Comparison of ENCODE assay signal across 9 cellular contexts in genomic region chr18:48137354-48138208, GRCh38.
DNase-seq lines count a peak whose midpoint lies in the region; ATAC-seq lines count a peak whose summit lies in the region.
"Had no signal": no experiment of that assay in that cellular context is flagged by ENCODE, and none has a peak within 500 bp of the region (broad histone marks: within the 10 kb centered on the region; RNA-seq: fewer than 3 reads in every experiment).

No MANE protein-coding gene starts in this region.

- no peaks in the 10 kb centered on the region for H3K9me3 Mint-ChIP-seq in activated CD4-positive, alpha-beta T cell treated with anti-CD3 and anti-CD28 coated beads, Interleukin-2, amount 10 ng/mL, durations not matched to agents 24 days and 14 days
- no peaks in the 10 kb centered on the region for H3K9me3 Mint-ChIP-seq in activated T-helper 2 cell treated with anti-CD3 and anti-CD28 coated beads, Interferon-gamma antibody, Interleukin-2, Interleukin-4, amounts not matched to agents 10 μg/mL and 5 μg/mL and 100 μg/mL, durations not matched to agents 14 hours and 24 hours and 36 hours
- no peaks in the 10 kb centered on the region for H3K9me3 Mint-ChIP-seq in stimulated activated effector memory CD8-positive, alpha-beta T cell treated with anti-CD3 and anti-CD28 coated beads, Interleukin-12 subunit alpha, Interleukin-12 subunit beta, amount 100 ng/mL, for 72 hours
- H3K9me3 Mint-ChIP-seq: activated B cell treated with CpG ODN at 0.5 μM for 24 hours had no signal

- H3K4me3 Mint-ChIP-seq in activated CD4-positive, alpha-beta T cell treated with anti-CD3 and anti-CD28 coated beads, Interleukin-2, amount 10 ng/mL, durations not matched to agents 24 days and 14 days = peak overlapping the region; percentile 75
- H3K4me3 Mint-ChIP-seq in activated T-helper 2 cell treated with anti-CD3 and anti-CD28 coated beads, Interferon-gamma antibody, Interleukin-2, Interleukin-4, amounts not matched to agents 10 μg/mL and 5 μg/mL and 100 μg/mL, durations not matched to agents 14 hours and 24 hours and 36 hours (ENCODE audit: low read depth) = peak overlapping the region; percentile 57
- H3K4me3 Mint-ChIP-seq in stimulated activated effector memory CD8-positive, alpha-beta T cell treated with anti-CD3 and anti-CD28 coated beads, Interleukin-12 subunit alpha, Interleukin-12 subunit beta, amount 100 ng/mL, for 72 hours = peak overlapping the region; percentile 15
- H3K4me3 Mint-ChIP-seq: activated B cell treated with CpG ODN at 0.5 μM for 24 hours had no signal

- peaks cover 61% of the 10 kb centered on the region for H3K27me3 Mint-ChIP-seq in activated CD4-positive, alpha-beta T cell treated with anti-CD3 and anti-CD28 coated beads, Interleukin-2, amount 10 ng/mL, durations not matched to agents 24 days and 14 days
- H3K27me3 Mint-ChIP-seq in activated T-helper 2 cell treated with anti-CD3 and anti-CD28 coated beads, Interferon-gamma antibody, Interleukin-2, Interleukin-4, amounts not matched to agents 10 μg/mL and 5 μg/mL and 100 μg/mL, durations not matched to agents 14 hours and 24 hours and 36 hours (ENCODE audit: low read depth) = peaks cover 70% of the 10 kb centered on the region

- peak overlapping the region; percentile 78 for H3K27ac Mint-ChIP-seq in activated CD4-positive, alpha-beta T cell treated with anti-CD3 and anti-CD28 coated beads, Interleukin-2, amount 10 ng/mL, durations not matched to agents 24 days and 14 days
- H3K27ac Mint-ChIP-seq in activated T-helper 2 cell treated with anti-CD3 and anti-CD28 coated beads, Interferon-gamma antibody, Interleukin-2, Interleukin-4, amounts not matched to agents 10 μg/mL and 5 μg/mL and 100 μg/mL, durations not matched to agents 14 hours and 24 hours and 36 hours = peak overlapping the region; percentile 66
- H3K27ac Mint-ChIP-seq in stimulated activated effector memory CD8-positive, alpha-beta T cell treated with anti-CD3 and anti-CD28 coated beads, Interleukin-12 subunit alpha, Interleukin-12 subunit beta, amount 100 ng/mL, for 72 hours = no peak overlapping the region
- H3K27ac Mint-ChIP-seq: activated B cell treated with CpG ODN at 0.5 μM for 24 hours had no signal

- intact Hi-C loops in activated CD4-positive, alpha-beta T cell treated with anti-CD3 and anti-CD28 coated beads, Interleukin-2, amount 10 ng/mL, durations not matched to agents 24 days and 14 days (cut with micrococcal nuclease) = loop anchor here (1.0 to 5.0 kb wide), 2 partner anchors 12 to 270 kb away; partner anchors contain the start of gene ZBTB7C
- intact Hi-C loops in activated T-helper 2 cell treated with anti-CD3 and anti-CD28 coated beads, Interferon-gamma antibody, Interleukin-2, Interleukin-4, amounts not matched to agents 10 μg/mL and 5 μg/mL and 100 μg/mL, durations not matched to agents 14 hours and 24 hours and 36 hours (cut with micrococcal nuclease) = loop anchor here (2.0 to 10.0 kb wide), 2 partner anchors 13 to 277 kb away; no protein-coding TSS in a partner anchor

- DNase-seq in activated CD4-positive, alpha-beta T cell treated with anti-CD3 and anti-CD28 coated beads, Interleukin-2, amount 10 ng/mL, durations not matched to agents 24 days and 14 days = no peak
- DNase-seq in activated CD4-positive, alpha-beta T cell treated with anti-CD3 and anti-CD28 coated beads for 48 hours = no peak
- no peak for DNase-seq in activated T-helper 2 cell treated with anti-CD3 and anti-CD28 coated beads, Interferon-gamma antibody, Interleukin-2, Interleukin-4, amounts not matched to agents 10 μg/mL and 5 μg/mL and 100 μg/mL, durations not matched to agents 14 hours and 24 hours and 36 hours (ENCODE audit: low spot score)
- peak; percentile 54 for DNase-seq in kidney glomerular epithelial cell (lab: John Stamatoyannopoulos, UW)
- no peak for DNase-seq in stimulated activated effector memory CD8-positive, alpha-beta T cell treated with anti-CD3 and anti-CD28 coated beads, Interleukin-12 subunit alpha, Interleukin-12 subunit beta, amount 100 ng/mL, for 72 hours (ENCODE audit: low spot score in 2 of 2)
- DNase-seq in HPDE6-E6E7 (ENCODE audit: extremely low spot score) = no peak
- DNase-seq in amygdala (lab: John Stamatoyannopoulos, UW) = no peak
- DNase-seq: activated B cell treated with CpG ODN at 0.5 μM for 24 hours had no signal

- H3K4me1 Mint-ChIP-seq in activated CD4-positive, alpha-beta T cell treated with anti-CD3 and anti-CD28 coated beads, Interleukin-2, amount 10 ng/mL, durations not matched to agents 24 days and 14 days = peaks cover 34% of the 10 kb centered on the region
- H3K4me1 Mint-ChIP-seq in activated T-helper 2 cell treated with anti-CD3 and anti-CD28 coated beads, Interferon-gamma antibody, Interleukin-2, Interleukin-4, amounts not matched to agents 10 μg/mL and 5 μg/mL and 100 μg/mL, durations not matched to agents 14 hours and 24 hours and 36 hours (ENCODE audit: low read depth) = peaks cover 27% of the 10 kb centered on the region
- H3K4me1 Mint-ChIP-seq in stimulated activated effector memory CD8-positive, alpha-beta T cell treated with anti-CD3 and anti-CD28 coated beads, Interleukin-12 subunit alpha, Interleukin-12 subunit beta, amount 100 ng/mL, for 72 hours = peaks cover 9% of the 10 kb centered on the region

- no peaks in the 10 kb centered on the region for H3K36me3 Mint-ChIP-seq in activated CD4-positive, alpha-beta T cell treated with anti-CD3 and anti-CD28 coated beads, Interleukin-2, amount 10 ng/mL, durations not matched to agents 24 days and 14 days (ENCODE audit: low read depth)
- H3K36me3 Mint-ChIP-seq in activated T-helper 2 cell treated with anti-CD3 and anti-CD28 coated beads, Interferon-gamma antibody, Interleukin-2, Interleukin-4, amounts not matched to agents 10 μg/mL and 5 μg/mL and 100 μg/mL, durations not matched to agents 14 hours and 24 hours and 36 hours (ENCODE audit: low read depth) = no peaks in the 10 kb centered on the region
- H3K36me3 Mint-ChIP-seq in stimulated activated effector memory CD8-positive, alpha-beta T cell treated with anti-CD3 and anti-CD28 coated beads, Interleukin-12 subunit alpha, Interleukin-12 subunit beta, amount 100 ng/mL, for 72 hours = no peaks in the 10 kb centered on the region

- no peak for ATAC-seq in stimulated activated effector memory CD8-positive, alpha-beta T cell treated with anti-CD3 and anti-CD28 coated beads, Interleukin-12 subunit alpha, Interleukin-12 subunit beta, amount 100 ng/mL, for 72 hours
- no peak for ATAC-seq in HG02840 (IDR thresholded peaks at IDR 0.05; ENCODE audit: low FRiP score, unreplicated experiment)

Comparison
In these comparisons a context has a peak if more than half of its experiments do, and no peak if none do; other contexts are left out.
1. H3K4me3 Mint-ChIP-seq: peak in every context shown above with its lines; median percentile 75 in activated CD4-positive, alpha-beta T cell treated with anti-CD3 and anti-CD28 coated beads, Interleukin-2, amount 10 ng/mL, durations not matched to agents 24 days and 14 days; 57 in activated T-helper 2 cell treated with anti-CD3 and anti-CD28 coated beads, Interferon-gamma antibody, Interleukin-2, Interleukin-4, amounts not matched to agents 10 μg/mL and 5 μg/mL and 100 μg/mL, durations not matched to agents 14 hours and 24 hours and 36 hours; 15 in stimulated activated effector memory CD8-positive, alpha-beta T cell treated with anti-CD3 and anti-CD28 coated beads, Interleukin-12 subunit alpha, Interleukin-12 subunit beta, amount 100 ng/mL, for 72 hours.